15 cellular contexts compared by ENCODE assay signal in the genomic region with DNA sequence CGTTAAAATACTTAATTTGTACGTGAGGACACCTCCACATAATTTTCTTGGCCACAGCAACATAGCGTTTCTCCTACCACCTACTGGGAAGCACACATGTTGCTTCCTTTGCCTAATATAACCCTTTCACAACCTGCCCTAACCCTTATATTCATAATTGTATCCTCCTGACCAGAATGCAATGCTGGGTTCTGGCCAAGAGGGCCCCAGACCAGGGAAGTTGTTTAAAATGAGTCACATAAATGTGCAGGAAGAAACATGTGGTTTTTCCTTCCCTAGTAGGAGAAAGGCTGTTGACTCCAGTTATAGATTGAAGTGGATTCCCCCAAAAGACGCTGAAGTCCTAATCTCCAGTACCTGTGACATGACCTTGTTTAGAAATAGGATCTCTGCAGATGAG.
DNase-seq lines count a peak whose midpoint lies in the region; FAIRE-seq and TF ChIP-seq lines count a peak whose summit lies in the region.
"Had no signal": no experiment of that assay in that cellular context is flagged by ENCODE, and none has a peak within 500 bp of the region (broad histone marks: within the 10 kb centered on the region; RNA-seq: fewer than 3 reads in every experiment).

No MANE protein-coding gene starts in this region.

- no peaks in the 10 kb centered on the region for H3K27me3 ChIP-seq in adipocyte (replicated peaks; ENCODE audit: control insufficient read depth, insufficient read depth, low read length)
- no peaks in the 10 kb centered on the region for H3K27me3 ChIP-seq in hepatocyte
- no peaks in the 10 kb centered on the region for H3K27me3 ChIP-seq in Karpas-422 (ENCODE audit: low read length)
- H3K27me3 ChIP-seq: upper lobe of left lung had no signal

- H3K36me3 ChIP-seq in adipocyte (ENCODE audit: control insufficient read depth, insufficient read depth, low read length, severe bottlenecking), result no peaks in the 10 kb centered on the region
- no peaks in the 10 kb centered on the region for H3K36me3 ChIP-seq in hepatocyte (replicated peaks; ENCODE audit: insufficient read depth, low read depth)
- H3K36me3 ChIP-seq in Karpas-422 (ENCODE audit: insufficient read depth, low read length), result no peaks in the 10 kb centered on the region
- H3K36me3 ChIP-seq: upper lobe of left lung had no signal

- H3K9me2 ChIP-seq in hepatocyte (replicated peaks; ENCODE audit: insufficient read depth), result no peaks in the 10 kb centered on the region
- H3K9me2 ChIP-seq in Karpas-422 (replicated peaks; ENCODE audit: insufficient read depth, low read length), result no peaks in the 10 kb centered on the region

- H4K20me1 ChIP-seq in hepatocyte (ENCODE audit: insufficient read depth, poor library complexity, severe bottlenecking), result no peaks in the 10 kb centered on the region
- no peaks in the 10 kb centered on the region for H4K20me1 ChIP-seq in Karpas-422 (ENCODE audit: insufficient read depth, low read depth, low read length)

- H3K4me1 ChIP-seq in adipocyte (ENCODE audit: control insufficient read depth, insufficient read depth, low read length) (peaks cover 9% of the 10 kb centered on the region), hepatocyte (ENCODE audit: insufficient read depth) (peaks cover 3% of the 10 kb centered on the region), Karpas-422 (ENCODE audit: low read length) (no peaks in the 10 kb centered on the region)

- H3K9ac ChIP-seq in adipocyte (ENCODE audit: low read length) (no peak overlapping the region), Karpas-422 (ENCODE audit: low read length) (no peak overlapping the region)

- no peaks in the 10 kb centered on the region for H3K79me2 ChIP-seq in hepatocyte
- H3K79me2 ChIP-seq in Karpas-422 (ENCODE audit: low read length), result no peaks in the 10 kb centered on the region

- peak overlapping the region; percentile 5 for H3K4me2 ChIP-seq in hepatocyte
- no peak overlapping the region for H3K4me2 ChIP-seq in Karpas-422 (ENCODE audit: low read depth, low read length, poor library complexity, severe bottlenecking)

- H3K9me3 ChIP-seq in adipocyte (ENCODE audit: control insufficient read depth, low read length) (no peaks in the 10 kb centered on the region), hepatocyte (ENCODE audit: low read depth) (no peaks in the 10 kb centered on the region), Karpas-422 (ENCODE audit: low read length) (no peaks in the 10 kb centered on the region)
- H3K9me3 ChIP-seq: upper lobe of left lung had no signal

- H3K4me3 ChIP-seq in adipocyte (ENCODE audit: low read length) (peak overlapping the region; percentile 12), hepatocyte (no peak overlapping the region), Karpas-422 (ENCODE audit: low read length) (no peak overlapping the region)
- H3K4me3 ChIP-seq: upper lobe of left lung had no signal

- H3K27ac ChIP-seq in hepatocyte (peak overlapping the region; percentile 71), Karpas-422 (ENCODE audit: low read length) (no peak overlapping the region)
- H3K27ac ChIP-seq: upper lobe of left lung had no signal

- no peak overlapping the region for H2AFZ ChIP-seq in hepatocyte
- H2AFZ ChIP-seq in Karpas-422 (ENCODE audit: low read length), result no peak overlapping the region

- FAIRE-seq in HTR-8/SVneo (lab: Jason Lieb, UNC), result no peak

- no peak for TF ChIP-seq CTCF in hepatocyte (IDR thresholded peaks at IDR 0.05; ENCODE audit: poor library complexity)

- peak; percentile 73 for DNase-seq in AG20443 (ENCODE audit: low spot score)
- peak; percentile 45 for DNase-seq in HTR-8/SVneo (ENCODE audit: insufficient read length, low spot score)
- peak; percentile 74 for DNase-seq in adipocyte (ENCODE audit: low read depth)
- DNase-seq in hepatocyte (ENCODE audit: low spot score), result peak; percentile 38
- no peak for DNase-seq in Karpas-422
- DNase-seq in nucleus accumbens (lab: John Stamatoyannopoulos, UW), result no peak
- no peak for DNase-seq in NCI-H345 treated with DMSO at 0.1 percent for 48 hours (lab: John Stamatoyannopoulos, UW; ENCODE audit: unreplicated experiment)
- DNase-seq in activated CD8-positive, alpha-beta memory T cell treated with anti-CD3 and anti-CD28 coated beads, Interleukin-2, amount 50 U/mL, for 4 hours, result no peak
- DNase-seq: anterior cingulate cortex; CD4-positive, alpha-beta memory T cell; erythroblast; NCI-H510A treated with DMSO at 0.1 percent for 48 hours; posterior cingulate gyrus; T-cell had no signal

- 76% methylated on average over 4 of the region's 4 CpGs for WGBS in hepatocyte (ENCODE audit: low lambda C conversion rate, missing lambda C conversion rate)

Comparison
In these comparisons a context has a peak if more than half of its experiments do, and no peak if none do; other contexts are left out.
1. DNase-seq: peak in AG20443 (single experiment), HTR-8/SVneo (single experiment), adipocyte (single experiment) and hepatocyte (single experiment); none in Karpas-422 (single experiment), nucleus accumbens (0 of 56), NCI-H345 treated with DMSO at 0.1 percent for 48 hours (single experiment) and activated CD8-positive, alpha-beta memory T cell treated with anti-CD3 and anti-CD28 coated beads, Interleukin-2, amount 50 U/mL, for 4 hours (single experiment).